Comparison of ENCODE assay signal across 7 cellular contexts in the genomic region with DNA sequence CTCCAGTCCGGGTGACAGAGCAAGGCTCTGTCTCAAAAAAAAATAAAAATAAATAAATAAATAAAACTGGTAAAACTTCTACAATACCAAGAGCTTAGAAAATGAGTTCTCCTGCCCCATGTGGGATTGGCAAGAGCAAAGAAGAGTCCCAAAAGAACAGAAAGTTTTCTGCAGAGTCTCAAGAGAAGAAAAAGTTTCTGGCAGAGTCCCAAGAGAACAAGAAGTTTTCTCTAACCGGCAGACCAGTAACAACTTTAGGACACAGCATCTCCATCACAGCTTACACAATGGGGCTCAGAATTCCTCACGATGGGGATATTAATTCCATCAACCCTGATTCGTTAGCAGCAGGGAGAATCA. TPM values are rescaled to one million over a fixed set of nuclear protein-coding genes. Genes with fewer than 3 reads are reported as not detected.
DNase-seq lines count a peak whose midpoint lies in the region; ATAC-seq, FAIRE-seq and TF ChIP-seq lines count a peak whose summit lies in the region.

No MANE protein-coding gene starts in this region.

- FAIRE-seq in D721Med (lab: Jason Lieb, UNC), result no peak

- peak overlapping the region; percentile 88 for H3K27ac Mint-ChIP-seq in activated T-helper 17 cell treated with anti-CD3 and anti-CD28 coated beads, Interleukin-2, amount 50 U/mL, for 72 hours
- no peak overlapping the region for H3K27ac Mint-ChIP-seq in stimulated activated naive CD8-positive, alpha-beta T cell treated with anti-CD3 and anti-CD28 coated beads, Interleukin-15, amount 100 ng/mL, for 72 hours

- H3K36me3 ChIP-seq in HUES6 (ENCODE audit: control insufficient read depth, insufficient read depth, low read length) (peaks cover 11% of the 10 kb centered on the region; the same call in 1 of the 2 replicates), H7 (replicated peaks; ENCODE audit: control insufficient read depth, insufficient read depth, low read length) (no peaks in the 10 kb centered on the region; the same call in 1 of the 2 replicates)

- H3K27me3 Mint-ChIP-seq in activated T-helper 17 cell treated with anti-CD3 and anti-CD28 coated beads, Interleukin-2, amount 50 U/mL, for 72 hours, result peaks cover 11% of the 10 kb centered on the region
- H3K27me3 Mint-ChIP-seq in stimulated activated naive CD8-positive, alpha-beta T cell treated with anti-CD3 and anti-CD28 coated beads, Interleukin-15, amount 100 ng/mL, for 72 hours, result no peaks in the 10 kb centered on the region

- H3K4me1 ChIP-seq in HUES6 (ENCODE audit: control insufficient read depth, insufficient read depth, low read length), result peaks cover 13% of the 10 kb centered on the region

- no peaks in the 10 kb centered on the region for H3K9me3 Mint-ChIP-seq in activated T-helper 17 cell treated with anti-CD3 and anti-CD28 coated beads, Interleukin-2, amount 50 U/mL, for 72 hours
- H3K9me3 Mint-ChIP-seq in stimulated activated naive CD8-positive, alpha-beta T cell treated with anti-CD3 and anti-CD28 coated beads, Interleukin-15, amount 100 ng/mL, for 72 hours, result no peaks in the 10 kb centered on the region

- H3K9ac ChIP-seq in HUES6 (ENCODE audit: low read length), result no peak overlapping the region

- no peak for ATAC-seq in activated T-helper 17 cell treated with anti-CD3 and anti-CD28 coated beads, Interleukin-2, amount 50 U/mL, for 72 hours (replicated peaks)
- ATAC-seq in stimulated activated naive CD8-positive, alpha-beta T cell treated with anti-CD3 and anti-CD28 coated beads, Interleukin-15, amount 100 ng/mL, for 72 hours, result no peak

- no peak for TF ChIP-seq CTCF in D721Med (IDR thresholded peaks at IDR 0.05; ENCODE audit: insufficient read depth, missing control alignments)

- H3K27ac ChIP-seq in HUES6 (ENCODE audit: low read depth, low read length), result no peak overlapping the region

- H3K36me3 Mint-ChIP-seq in activated T-helper 17 cell treated with anti-CD3 and anti-CD28 coated beads, Interleukin-2, amount 50 U/mL, for 72 hours (ENCODE audit: low read depth), result peaks cover 14% of the 10 kb centered on the region

- peaks cover 17% of the 10 kb centered on the region for H3K4me1 Mint-ChIP-seq in activated T-helper 17 cell treated with anti-CD3 and anti-CD28 coated beads, Interleukin-2, amount 50 U/mL, for 72 hours
- peaks cover 36% of the 10 kb centered on the region for H3K4me1 Mint-ChIP-seq in stimulated activated naive CD8-positive, alpha-beta T cell treated with anti-CD3 and anti-CD28 coated beads, Interleukin-15, amount 100 ng/mL, for 72 hours

- no peaks in the 10 kb centered on the region for H3K9me3 ChIP-seq in HUES6 (ENCODE audit: control insufficient read depth, insufficient read depth, low read depth, low read length)

- H3K4me3 ChIP-seq in HUES6 (ENCODE audit: low read depth, low read length), result peak overlapping the region; percentile 89
- no peak overlapping the region for H3K4me3 ChIP-seq in H7 (ENCODE audit: insufficient read depth, low read depth, low read length)

- DNase-seq in iris pigment epithelial cell (ENCODE audit: low read depth), result peak; percentile 9
- DNase-seq in stimulated activated naive CD8-positive, alpha-beta T cell treated with anti-CD3 and anti-CD28 coated beads, Interleukin-15, amount 100 ng/mL, for 72 hours, result no peak
- DNase-seq in H7, result no peak
- DNase-seq in amniotic stem cell (lab: John Stamatoyannopoulos, UW), result no peak
- DNase-seq in D721Med (ENCODE audit: insufficient read length, low spot score), result no peak

- H3K4me3 Mint-ChIP-seq in activated T-helper 17 cell treated with anti-CD3 and anti-CD28 coated beads, Interleukin-2, amount 50 U/mL, for 72 hours, result peak overlapping the region; percentile 92
- H3K4me3 Mint-ChIP-seq in stimulated activated naive CD8-positive, alpha-beta T cell treated with anti-CD3 and anti-CD28 coated beads, Interleukin-15, amount 100 ng/mL, for 72 hours, result peak overlapping the region; percentile 100

- H3K27me3 ChIP-seq in HUES6 (ENCODE audit: control insufficient read depth, insufficient read depth, low read length) (no peaks in the 10 kb centered on the region), H7 (ENCODE audit: control insufficient read depth, insufficient read depth, low read length) (no peaks in the 10 kb centered on the region)

RNA-seq across cellular contexts. Expression of a gene that starts 1.1 kb away (rescaled TPM):
- total RNA-seq in activated T-helper 17 cell treated with anti-CD3 and anti-CD28 coated beads, Interleukin-2, amount 50 U/mL, for 72 hours, result 10 to 100 TPM; 13.1 to 19.0 TPM
- 6.8 and 9.5 TPM in 2 replicates for total RNA-seq in H7 (2014; rRNA removed; shearing (Covaris generic))
